In the genomic region with DNA sequence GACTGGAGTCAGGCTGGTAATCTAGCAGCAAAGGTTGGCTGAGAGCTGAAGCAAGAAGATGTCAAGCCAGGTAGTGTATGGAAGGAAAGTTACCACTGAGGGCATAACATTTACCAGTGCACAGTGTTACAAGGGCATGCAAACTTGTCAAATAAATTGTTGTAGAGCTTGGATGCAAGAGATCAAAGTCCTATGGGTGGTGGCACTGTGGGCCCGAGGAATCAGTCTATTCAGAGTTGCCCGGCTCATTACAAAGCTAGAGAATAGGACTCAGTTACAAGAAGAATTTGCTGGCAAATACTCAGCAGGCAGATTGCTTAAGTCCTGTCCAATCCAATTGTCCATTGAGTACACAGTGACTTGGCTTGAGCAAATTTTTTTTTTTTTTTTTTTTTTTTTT, we compare ENCODE assay signal across 23 cellular contexts.
"Had no signal": no experiment of that assay in that cellular context is flagged by ENCODE, and none has a peak within 500 bp of the region (broad histone marks: within the 10 kb centered on the region; RNA-seq: fewer than 3 reads in every experiment).

No MANE protein-coding gene starts in this region.

- DNase-seq: IMR-90, Karpas-422, KG1, MM.1S, NCI-H1105, NCI-H1417, NCI-H1436 treated with DMSO at 0.1 percent for 48 hours, NCI-H1694, NCI-H187 treated with DMSO at 0.1 percent for 48 hours, NCI-H2081 treated with DMSO at 0.1 percent for 48 hours, NCI-H2171, NCI-H226, NCI-H446, NCI-H510A, NCI-H524 treated with DMSO at 0.1 percent for 48 hours, NCI-H69, NCI-H774, Right ventricle myocardium superior, RPMI8226, SIG-M5 had no signal

- H3K27me3 ChIP-seq: SJSA1 had no signal

- H3K27ac ChIP-seq: HL-60, SJSA1, SK-N-MC had no signal

- H3K36me3 ChIP-seq: SJSA1 had no signal

- H3K4me3 ChIP-seq: SJSA1, SK-N-MC had no signal

- H3K9me3 ChIP-seq: SJSA1 had no signal

- H3K4me1 ChIP-seq: SJSA1 had no signal
